Comparison of ENCODE assay signal across 25 cellular contexts in genomic region chr7:92200791-92201190, GRCh38. TPM values are rescaled to one million over a fixed set of nuclear protein-coding genes. Genes with fewer than 3 reads are reported as not detected.
A peak's percentile ranks its signal among the peaks of the same experiment; 100 is the strongest.
DNase-seq lines count a peak whose midpoint lies in the region; ATAC-seq and TF ChIP-seq lines count a peak whose summit lies in the region.
"Had no signal": no experiment of that assay in that cellular context is flagged by ENCODE, and none has a peak within 500 bp of the region (broad histone marks: within the 10 kb centered on the region; RNA-seq: fewer than 3 reads in every experiment).

No MANE protein-coding gene starts in this region.

- no peak overlapping the region for H3K4me3 Mint-ChIP-seq in activated naive CD4-positive, alpha-beta T cell treated with anti-CD3 and anti-CD28 coated beads, Interleukin-2, amount 50 U/mL, for 24 hours
- H3K4me3 Mint-ChIP-seq in activated naive CD4-positive, alpha-beta T cell treated with anti-CD3 and anti-CD28 coated beads for 36 hours = no peak overlapping the region
- H3K4me3 Mint-ChIP-seq in endodermal cell = no peak overlapping the region
- H3K4me3 Mint-ChIP-seq: IgD-negative memory B cell had no signal

- H3K4me1 Mint-ChIP-seq in activated naive CD4-positive, alpha-beta T cell treated with anti-CD3 and anti-CD28 coated beads, Interleukin-2, amount 50 U/mL, for 24 hours = peaks cover 7% of the 10 kb centered on the region
- H3K4me1 Mint-ChIP-seq in activated naive CD4-positive, alpha-beta T cell treated with anti-CD3 and anti-CD28 coated beads for 36 hours (ENCODE audit: low read depth) = no peaks in the 10 kb centered on the region
- peaks cover 2% of the 10 kb centered on the region for H3K4me1 Mint-ChIP-seq in endodermal cell
- H3K4me1 Mint-ChIP-seq: IgD-negative memory B cell had no signal

- DNase-seq in activated naive CD4-positive, alpha-beta T cell treated with anti-CD3 and anti-CD28 coated beads for 36 hours = no peak
- DNase-seq in OCI-LY7 (ENCODE audit: low spot score) = peak; percentile 7
- DNase-seq in endodermal cell = no peak
- no peak for DNase-seq in HuH-7 (ENCODE audit: low spot score)
- DNase-seq in brain microvascular endothelial cell = no peak
- DNase-seq in stimulated activated CD4-positive, alpha-beta T cell treated with anti-CD3 and anti-CD28 coated beads, Interleukin-4, amount 100 ng/mL, for 24 hours = no peak
- DNase-seq: COR-L47; DMS 273 treated with DMSO at 0.1 percent for 48 hours; GDM1; Kasumi-1; MM.1S; NCI-H1092 treated with DMSO at 0.1 percent for 48 hours; NCI-H1694 treated with DMSO at 0.1 percent for 48 hours; NCI-H510A; NCI-H748 treated with DMSO at 0.1 percent for 48 hours; NK-92 treated with Interleukin-12 subunit alpha and Interleukin-12 subunit beta, amount 100 ng/mL, for 24 hours; RPMI8226; SW 1271; T-helper 2 cell had no signal

- H2AFZ ChIP-seq in OCI-LY7 (ENCODE audit: low read length) = no peak overlapping the region

- H3K9ac ChIP-seq in endodermal cell (ENCODE audit: extremely low read depth, low read length, poor library complexity, severe bottlenecking) = no peak overlapping the region

- H3K27me3 Mint-ChIP-seq in activated naive CD4-positive, alpha-beta T cell treated with anti-CD3 and anti-CD28 coated beads, Interleukin-2, amount 50 U/mL, for 24 hours = no peaks in the 10 kb centered on the region
- H3K27me3 Mint-ChIP-seq in activated naive CD4-positive, alpha-beta T cell treated with anti-CD3 and anti-CD28 coated beads for 36 hours (ENCODE audit: low read depth) = no peaks in the 10 kb centered on the region
- no peaks in the 10 kb centered on the region for H3K27me3 Mint-ChIP-seq in endodermal cell (ENCODE audit: insufficient read depth)
- H3K27me3 Mint-ChIP-seq: IgD-negative memory B cell had no signal

- no peaks in the 10 kb centered on the region for H3K9me3 Mint-ChIP-seq in activated naive CD4-positive, alpha-beta T cell treated with anti-CD3 and anti-CD28 coated beads, Interleukin-2, amount 50 U/mL, for 24 hours
- H3K9me3 Mint-ChIP-seq in activated naive CD4-positive, alpha-beta T cell treated with anti-CD3 and anti-CD28 coated beads for 36 hours = no peaks in the 10 kb centered on the region
- H3K9me3 Mint-ChIP-seq in endodermal cell = no peaks in the 10 kb centered on the region
- H3K9me3 Mint-ChIP-seq: IgD-negative memory B cell had no signal

- H3K4me3 ChIP-seq in OCI-LY7 (ENCODE audit: low read depth, low read length, poor library complexity, severe bottlenecking) = no peak overlapping the region
- H3K4me3 ChIP-seq in endodermal cell (ENCODE audit: low read length) = no peak overlapping the region
- H3K4me3 ChIP-seq in brain microvascular endothelial cell (ENCODE audit: low read depth, low read length) = no peak overlapping the region
- H3K4me3 ChIP-seq: SJSA1 had no signal

- H3K36me3 ChIP-seq in OCI-LY7 (ENCODE audit: insufficient read depth, low read length) (peaks cover 55% of the 10 kb centered on the region), endodermal cell (ENCODE audit: control insufficient read depth, insufficient read depth, low read length) (peaks cover 72% of the 10 kb centered on the region), brain microvascular endothelial cell (replicated peaks) (peaks cover 12% of the 10 kb centered on the region)

- POLR2A ChIA-PET in OCI-LY7 (lab: Charles Lee) = interaction anchor here (0.9 kb wide), 1 partner anchor 248 kb away, joined by 3 read pairs; no protein-coding TSS in a partner anchor

- no peak overlapping the region for H3K4me2 ChIP-seq in OCI-LY7 (ENCODE audit: low read length)

- H3K27ac Mint-ChIP-seq in activated naive CD4-positive, alpha-beta T cell treated with anti-CD3 and anti-CD28 coated beads, Interleukin-2, amount 50 U/mL, for 24 hours = peak overlapping the region; percentile 84
- H3K27ac Mint-ChIP-seq in activated naive CD4-positive, alpha-beta T cell treated with anti-CD3 and anti-CD28 coated beads for 36 hours = no peak overlapping the region
- no peak overlapping the region for H3K27ac Mint-ChIP-seq in endodermal cell
- H3K27ac Mint-ChIP-seq: IgD-negative memory B cell had no signal

- BruUV-seq in OCI-LY7 (replicated peaks; lab: Mats Ljungman, UMichigan) = no TSS peak

- no peaks in the 10 kb centered on the region for H3K4me1 ChIP-seq in OCI-LY7 (ENCODE audit: insufficient read depth, low read length, poor library complexity, severe bottlenecking)
- H3K4me1 ChIP-seq in endodermal cell (ENCODE audit: control insufficient read depth, insufficient read depth, low read length) = no peaks in the 10 kb centered on the region
- H3K4me1 ChIP-seq: SJSA1 had no signal

- H3K27me3 ChIP-seq in endodermal cell (ENCODE audit: control insufficient read depth, insufficient read depth, low read length, poor library complexity, severe bottlenecking) (no peaks in the 10 kb centered on the region), brain microvascular endothelial cell (replicated peaks) (no peaks in the 10 kb centered on the region)
- H3K27me3 ChIP-seq: SJSA1 had no signal

- H4K20me1 ChIP-seq in OCI-LY7 (ENCODE audit: insufficient read depth, low read length) = no peaks in the 10 kb centered on the region

- in situ Hi-C loops in brain microvascular endothelial cell (cut with HindIII; ENCODE audit: low pct_ligation_motif_present, low sequenced_read_pairs) = no loop called here

- peaks cover 23% of the 10 kb centered on the region for H3K36me3 Mint-ChIP-seq in activated naive CD4-positive, alpha-beta T cell treated with anti-CD3 and anti-CD28 coated beads, Interleukin-2, amount 50 U/mL, for 24 hours
- H3K36me3 Mint-ChIP-seq in activated naive CD4-positive, alpha-beta T cell treated with anti-CD3 and anti-CD28 coated beads for 36 hours (ENCODE audit: low read depth) = peaks cover 39% of the 10 kb centered on the region
- H3K36me3 Mint-ChIP-seq in endodermal cell (ENCODE audit: low read depth) = peaks cover 32% of the 10 kb centered on the region

- CTCF ChIA-PET in activated naive CD4-positive, alpha-beta T cell treated with anti-CD3 and anti-CD28 coated beads for 36 hours (lab: Charles Lee) = interaction anchor here (0.6 to 0.7 kb wide), 2 partner anchors 14 to 32 kb away, joined by 5 read pairs; no protein-coding TSS in a partner anchor
- CTCF ChIA-PET in OCI-LY7 (lab: Charles Lee; ENCODE audit: unreplicated experiment) = no interaction called here

- TF ChIP-seq CTCF in OCI-LY7 (conservative IDR thresholded peaks at IDR 0.05; ENCODE audit: low read length) (peak; percentile 57), endodermal cell (conservative IDR thresholded peaks at IDR 0.05) (peak; percentile 60), brain microvascular endothelial cell (IDR thresholded peaks at IDR 0.05; ENCODE audit: low read depth, low read length, missing control alignments) (no peak)

- H3K9me3 ChIP-seq in OCI-LY7 (ENCODE audit: low read length) (no peaks in the 10 kb centered on the region), endodermal cell (ENCODE audit: control insufficient read depth, low read length) (no peaks in the 10 kb centered on the region)
- H3K9me3 ChIP-seq: SJSA1 had no signal

- WGBS in endodermal cell (ENCODE audit: insufficient coverage in 1 of 2, insufficient read length in 1 of 2), 2 experiments = 100% methylated on average over 1 of the region's 1 CpG; no CpG with 5 or more reads in 1 of the 2 experiments

- ATAC-seq in HG02973 (IDR thresholded peaks at IDR 0.05; ENCODE audit: unreplicated experiment) = no peak

- H3K79me2 ChIP-seq in OCI-LY7 (ENCODE audit: insufficient read depth, low read depth, low read length) = no peaks in the 10 kb centered on the region

- intact Hi-C loops in activated naive CD4-positive, alpha-beta T cell treated with anti-CD3 and anti-CD28 coated beads for 36 hours (cut with micrococcal nuclease) = no loop called here
- intact Hi-C loops in OCI-LY7 (cut with micrococcal nuclease; ENCODE audit: unreplicated experiment) = no loop called here

- H3K9me2 ChIP-seq in OCI-LY7 (ENCODE audit: insufficient read depth, low read length) = no peaks in the 10 kb centered on the region

- no peak overlapping the region for H3K27ac ChIP-seq in OCI-LY7 (ENCODE audit: low read depth, low read length, poor library complexity, severe bottlenecking)
- H3K27ac ChIP-seq in endodermal cell (ENCODE audit: low read depth, low read length) = no peak overlapping the region
- H3K27ac ChIP-seq in brain microvascular endothelial cell = no peak overlapping the region
- H3K27ac ChIP-seq: 22Rv1, SJSA1 had no signal

RNA-seq across cellular contexts. Expression of gene LRRD1, which starts 21.8 kb away (rescaled TPM):
- total RNA-seq in activated naive CD4-positive, alpha-beta T cell treated with anti-CD3 and anti-CD28 coated beads for 36 hours = not detected
- total RNA-seq in OCI-LY7 (2014; rRNA removed; shearing (Covaris generic)) = 0.28 TPM in 1 of 2 replicates, not detected in the other
- total RNA-seq in OCI-LY7 (2022) = 0.13 and 0.42 TPM in 2 replicates
- not detected for total RNA-seq in endodermal cell
- polyA plus RNA-seq in endodermal cell (2013, experiment 1 of 2) = 0.11 TPM
- not detected for polyA plus RNA-seq in endodermal cell (2013, experiment 2 of 2)
- total RNA-seq: SJSA1 had no signal
- polyA plus RNA-seq: AG04450, IgD-negative memory B cell had no signal

RNA-seq across cellular contexts. Expression of gene KRIT1, which starts 44.9 kb away (rescaled TPM):
- 10 to 100 TPM; 21.5 to 27.9 TPM for total RNA-seq in activated naive CD4-positive, alpha-beta T cell treated with anti-CD3 and anti-CD28 coated beads for 36 hours
- 35.7 and 50.0 TPM in 2 replicates for total RNA-seq in OCI-LY7 (2014; rRNA removed; shearing (Covaris generic))
- total RNA-seq in OCI-LY7 (2022) (44.5 and 44.8 TPM in 2 replicates), endodermal cell (10 to 100 TPM; 33.9 to 36.4 TPM)
- polyA plus RNA-seq in endodermal cell (2013, experiment 1 of 2) = 39.1 TPM
- polyA plus RNA-seq in endodermal cell (2013, experiment 2 of 2) = 32.4 TPM

RNA-seq across cellular contexts. Expression of gene ANKIB1, which starts 45.0 kb away (rescaled TPM):
- 10 to 100 TPM; 37.9 to 38.4 TPM for total RNA-seq in activated naive CD4-positive, alpha-beta T cell treated with anti-CD3 and anti-CD28 coated beads for 36 hours
- 15.4 and 25.3 TPM in 2 replicates for total RNA-seq in OCI-LY7 (2014; rRNA removed; shearing (Covaris generic))
- total RNA-seq in OCI-LY7 (2022) (42.3 and 51.6 TPM in 2 replicates), endodermal cell (10 to 100 TPM; 51.4 to 60.7 TPM)
- 26.2 TPM for polyA plus RNA-seq in endodermal cell (2013, experiment 1 of 2)
- polyA plus RNA-seq in endodermal cell (2013, experiment 2 of 2) = 28.5 TPM
